ENCODE assay signal across 19 cellular contexts in genomic region chr16:56115817-56116576, GRCh38.
DNase-seq lines count a peak whose midpoint lies in the region; ATAC-seq and TF ChIP-seq lines count a peak whose summit lies in the region.
"Had no signal": no experiment of that assay in that cellular context is flagged by ENCODE, and none has a peak within 500 bp of the region (broad histone marks: within the 10 kb centered on the region; RNA-seq: fewer than 3 reads in every experiment).

No MANE protein-coding gene starts in this region.

- H3K27me3 Mint-ChIP-seq in endothelial cell (ENCODE audit: unreplicated experiment), result no peaks in the 10 kb centered on the region
- no peaks in the 10 kb centered on the region for H3K27me3 Mint-ChIP-seq in neural crest cell (ENCODE audit: low read depth)

- H3K9me3 Mint-ChIP-seq in endothelial cell (ENCODE audit: unreplicated experiment) (no peaks in the 10 kb centered on the region), neural crest cell (no peaks in the 10 kb centered on the region)
- H3K9me3 Mint-ChIP-seq: T-cell had no signal

- H3K27ac Mint-ChIP-seq in endothelial cell (ENCODE audit: unreplicated experiment) (peak overlapping the region; percentile 75), neural crest cell (ENCODE audit: unreplicated experiment) (peak overlapping the region; percentile 76)
- H3K27ac Mint-ChIP-seq: progenitor cell of endocrine pancreas, T-cell had no signal

- TF ChIP-seq CTCF in endothelial cell (IDR thresholded peaks at IDR 0.05; ENCODE audit: unreplicated experiment), result no peak
- no peak for TF ChIP-seq CTCF in neural crest cell (conservative IDR thresholded peaks at IDR 0.05)

- no peak for ATAC-seq in HG03354 (IDR thresholded peaks at IDR 0.05; ENCODE audit: poor library complexity, severe bottlenecking, unreplicated experiment)
- ATAC-seq: foreskin keratinocyte, T-cell had no signal

- H3K36me3 Mint-ChIP-seq in endothelial cell (ENCODE audit: low read depth, unreplicated experiment), result no peaks in the 10 kb centered on the region
- H3K36me3 Mint-ChIP-seq in neural crest cell (ENCODE audit: low read depth), result no peaks in the 10 kb centered on the region
- H3K36me3 Mint-ChIP-seq: T-cell had no signal

- H3K4me1 Mint-ChIP-seq in endothelial cell (ENCODE audit: unreplicated experiment) (peaks cover 17% of the 10 kb centered on the region), neural crest cell (peaks cover 16% of the 10 kb centered on the region)
- H3K4me1 Mint-ChIP-seq: T-cell had no signal

- DNase-seq in NCI-H1417 (lab: John Stamatoyannopoulos, UW) (peak in 2 of 3 experiments; percentile 41 to 72), NCI-H1417 treated with DMSO at 0.1 percent for 48 hours (lab: John Stamatoyannopoulos, UW) (no peak), M059J (ENCODE audit: low read depth) (peak; percentile 16), endothelial cell (ENCODE audit: low spot score) (no peak), neural crest cell (ENCODE audit: low read depth, low spot score) (no peak), cerebellar nuclear complex (lab: John Stamatoyannopoulos, UW) (no peak), OCI-M2 (lab: John Stamatoyannopoulos, UW; ENCODE audit: unreplicated experiment) (no peak)
- DNase-seq: 8988T; activated naive CD4-positive, alpha-beta T cell; activated T-cell treated with anti-CD3 and anti-CD28 coated beads for 4 hours; foreskin keratinocyte; NCI-H1105 treated with DMSO at 0.1 percent for 48 hours; NCI-H446; SHP77 treated with DMSO at 0.1 percent for 48 hours; stimulated activated CD8-positive, alpha-beta memory T cell treated with anti-CD3 and anti-CD28 coated beads, Interleukin-4, amount 100 ng/mL, for 48 hours; T-cell; testis had no signal

- no peak overlapping the region for H3K4me3 Mint-ChIP-seq in endothelial cell (ENCODE audit: unreplicated experiment)
- H3K4me3 Mint-ChIP-seq in neural crest cell, result no peak overlapping the region
- H3K4me3 Mint-ChIP-seq: T-cell had no signal

Comparison
In these comparisons a context has a peak if more than half of its experiments do, and no peak if none do; other contexts are left out.
1. DNase-seq: peak in NCI-H1417 (2 of 3) and M059J (single experiment); none in NCI-H1417 treated with DMSO at 0.1 percent for 48 hours (single experiment), endothelial cell (single experiment), neural crest cell (single experiment), cerebellar nuclear complex (0 of 2) and OCI-M2 (single experiment).